13 cellular contexts compared by ENCODE assay signal in genomic region chr1:224181453-224181810, GRCh38. TPM values are rescaled to one million over a fixed set of nuclear protein-coding genes. Genes with fewer than 3 reads are reported as not detected.
DNase-seq lines count a peak whose midpoint lies in the region; ATAC-seq, FAIRE-seq and TF ChIP-seq lines count a peak whose summit lies in the region.
"Had no signal": no experiment of that assay in that cellular context is flagged by ENCODE, and none has a peak within 500 bp of the region (broad histone marks: within the 10 kb centered on the region; RNA-seq: fewer than 3 reads in every experiment).

No MANE protein-coding gene starts in this region.

- peaks cover 43% of the 10 kb centered on the region for H3K4me1 Mint-ChIP-seq in CD4-positive, alpha-beta T cell (ENCODE audit: low read depth)
- H3K4me1 Mint-ChIP-seq in IgD-negative memory B cell (peaks cover 21 to 27% (median 22%) of the 10 kb centered on the region in 3 donors), natural killer cell (peaks cover 15 to 24% of the 10 kb centered on the region in 2 donors), progenitor cell of endocrine pancreas (ENCODE audit: low read depth) (peaks cover 5% of the 10 kb centered on the region)
- H3K4me1 Mint-ChIP-seq in activated naive CD8-positive, alpha-beta T cell treated with anti-CD3 and anti-CD28 coated beads, Interleukin-2, amount 10 ng/mL, durations not matched to agents 7 days and 5 days = peaks cover 32% of the 10 kb centered on the region

- H3K27me3 ChIP-seq in CD4-positive, alpha-beta T cell (ENCODE audit: control insufficient read depth, insufficient read depth, low read length) = no peaks in the 10 kb centered on the region
- no peaks in the 10 kb centered on the region for H3K27me3 ChIP-seq in left ventricle myocardium inferior (ENCODE audit: low read depth)

- no peaks in the 10 kb centered on the region for H3K9me3 Mint-ChIP-seq in CD4-positive, alpha-beta T cell
- H3K9me3 Mint-ChIP-seq in IgD-negative memory B cell (peaks cover 0 to 1% (median 0%) of the 10 kb centered on the region in 3 donors), natural killer cell (no peaks in the 10 kb centered on the region), progenitor cell of endocrine pancreas (ENCODE audit: low read depth) (no peaks in the 10 kb centered on the region)
- no peaks in the 10 kb centered on the region for H3K9me3 Mint-ChIP-seq in activated naive CD8-positive, alpha-beta T cell treated with anti-CD3 and anti-CD28 coated beads, Interleukin-2, amount 10 ng/mL, durations not matched to agents 7 days and 5 days

- TF ChIP-seq CTCF in CD4-positive, alpha-beta T cell (IDR thresholded peaks at IDR 0.05) = no peak
- no peak for TF ChIP-seq CTCF in natural killer cell (IDR thresholded peaks at IDR 0.05)
- TF ChIP-seq CTCF in progenitor cell of endocrine pancreas (IDR thresholded peaks at IDR 0.05; ENCODE audit: unreplicated experiment) = no peak
- no peak for TF ChIP-seq CTCF in left ventricle myocardium inferior (IDR thresholded peaks at IDR 0.05; ENCODE audit: borderline replicate concordance)

- peak overlapping the region; percentile 94 for H3K27ac Mint-ChIP-seq in CD4-positive, alpha-beta T cell
- peak overlapping the region; percentile 95 to 100 (median 97) for H3K27ac Mint-ChIP-seq in IgD-negative memory B cell
- H3K27ac Mint-ChIP-seq in activated naive CD8-positive, alpha-beta T cell treated with anti-CD3 and anti-CD28 coated beads, Interleukin-2, amount 10 ng/mL, durations not matched to agents 7 days and 5 days = peak overlapping the region; percentile 98
- H3K27ac Mint-ChIP-seq in natural killer cell = peak overlapping the region in 1 of 2 donors; percentile 90
- no peak overlapping the region for H3K27ac Mint-ChIP-seq in progenitor cell of endocrine pancreas

- H3K27me3 Mint-ChIP-seq in CD4-positive, alpha-beta T cell = no peaks in the 10 kb centered on the region
- H3K27me3 Mint-ChIP-seq in IgD-negative memory B cell (no peaks in the 10 kb centered on the region), natural killer cell (ENCODE audit: low read depth in 2 of 2) (peaks cover 0 to 2% of the 10 kb centered on the region in 2 donors), progenitor cell of endocrine pancreas (peaks cover 8% of the 10 kb centered on the region)
- no peaks in the 10 kb centered on the region for H3K27me3 Mint-ChIP-seq in activated naive CD8-positive, alpha-beta T cell treated with anti-CD3 and anti-CD28 coated beads, Interleukin-2, amount 10 ng/mL, durations not matched to agents 7 days and 5 days

- intact Hi-C loops in CD4-positive, alpha-beta T cell (cut with DNase I, micrococcal nuclease) = loop anchor here in 1 of 2 experiments (5.0 to 10.0 kb wide), 2 partner anchors 251 to 347 kb away; partner anchors contain the start of gene WDR26
- intact Hi-C loops in natural killer cell (cut with micrococcal nuclease) = loop anchor here (5.0 kb wide), 1 partner anchor 64 kb away; no protein-coding TSS in a partner anchor
- intact Hi-C loops in left ventricle myocardium inferior (cut with micrococcal nuclease) = no loop called here

- H3K4me3 ChIP-seq in left ventricle myocardium inferior = no peak overlapping the region

- no peaks in the 10 kb centered on the region for H3K36me3 ChIP-seq in left ventricle myocardium inferior

- no peak overlapping the region for H3K27ac ChIP-seq in CD4-positive, alpha-beta T cell (ENCODE audit: low read depth, low read length)
- no peak overlapping the region for H3K27ac ChIP-seq in left ventricle myocardium inferior (replicated peaks)

- peaks cover 41% of the 10 kb centered on the region for H3K4me1 ChIP-seq in left ventricle myocardium inferior

- POLR2A ChIA-PET in CD4-positive, alpha-beta T cell (lab: Charles Lee) = interaction anchor here (1.2 to 5.3 kb wide), 8 partner anchors 10 to 175 kb away, joined by 3 to 80 read pairs (median 6); partner anchors contain the start of gene CNIH4
- POLR2A ChIA-PET in activated naive CD8-positive, alpha-beta T cell treated with anti-CD3 and anti-CD28 coated beads, Interleukin-2, amount 10 ng/mL, durations not matched to agents 7 days and 5 days (lab: Charles Lee) = interaction anchor here (1.8 to 4.3 kb wide), 4 partner anchors 13 to 253 kb away, joined by 4 to 58 read pairs (median 8); partner anchors contain the start of gene WDR26

- H3K9me3 ChIP-seq in CD4-positive, alpha-beta T cell (ENCODE audit: control insufficient read depth, low read length) = no peaks in the 10 kb centered on the region
- no peaks in the 10 kb centered on the region for H3K9me3 ChIP-seq in left ventricle myocardium inferior (replicated peaks)

- H3K36me3 Mint-ChIP-seq in CD4-positive, alpha-beta T cell (ENCODE audit: low read depth) = peaks cover 31% of the 10 kb centered on the region
- peaks cover 2% of the 10 kb centered on the region for H3K36me3 Mint-ChIP-seq in IgD-negative memory B cell
- H3K36me3 Mint-ChIP-seq in activated naive CD8-positive, alpha-beta T cell treated with anti-CD3 and anti-CD28 coated beads, Interleukin-2, amount 10 ng/mL, durations not matched to agents 7 days and 5 days = peaks cover 27% of the 10 kb centered on the region
- H3K36me3 Mint-ChIP-seq in natural killer cell = no peaks in the 10 kb centered on the region
- no peaks in the 10 kb centered on the region for H3K36me3 Mint-ChIP-seq in progenitor cell of endocrine pancreas (ENCODE audit: insufficient read depth)

- no peak for TF ChIP-seq POLR2A in GM12891 (IDR thresholded peaks at IDR 0.05; ENCODE audit: low read depth, low read length)

- FAIRE-seq in GM12891 (lab: Jason Lieb, UNC) = no peak
- FAIRE-seq: H54 had no signal

- peak overlapping the region; percentile 96 for H3K4me3 Mint-ChIP-seq in CD4-positive, alpha-beta T cell
- peak overlapping the region in 3 of 4 donors; percentile 88 to 92 (median 91) for H3K4me3 Mint-ChIP-seq in IgD-negative memory B cell
- H3K4me3 Mint-ChIP-seq in activated naive CD8-positive, alpha-beta T cell treated with anti-CD3 and anti-CD28 coated beads, Interleukin-2, amount 10 ng/mL, durations not matched to agents 7 days and 5 days = peak overlapping the region; percentile 81
- H3K4me3 Mint-ChIP-seq in natural killer cell = peak overlapping the region; percentile 86
- no peak overlapping the region for H3K4me3 Mint-ChIP-seq in progenitor cell of endocrine pancreas (ENCODE audit: low read depth)

- no peak for ATAC-seq in CD4-positive, alpha-beta T cell (ENCODE audit: poor library complexity)
- no peak for ATAC-seq in activated naive CD8-positive, alpha-beta T cell treated with anti-CD3 and anti-CD28 coated beads, Interleukin-2, amount 10 ng/mL, durations not matched to agents 7 days and 5 days (ENCODE audit: low read depth)
- no peak for ATAC-seq in natural killer cell
- ATAC-seq: sciatic nerve had no signal

- CTCF ChIA-PET in CD4-positive, alpha-beta T cell (lab: Charles Lee) = no interaction called here

- DNase-seq in CD4-positive, alpha-beta T cell = no peak
- DNase-seq in activated naive CD8-positive, alpha-beta T cell treated with anti-CD3 and anti-CD28 coated beads, Interleukin-2, amount 10 ng/mL, durations not matched to agents 7 days and 5 days = no peak
- no peak for DNase-seq in natural killer cell
- DNase-seq in GM12891 (ENCODE audit: insufficient read length, low spot score) = no peak
- no peak for DNase-seq in progenitor cell of endocrine pancreas (ENCODE audit: low spot score, unreplicated experiment)
- no peak for DNase-seq in left ventricle myocardium inferior
- DNase-seq: islet precursor cell, Kasumi-1, NCI-H1694, NCI-H526 had no signal

TF ChIP-seq in GM12891, 5 proteins besides CTCF, POLR2A, EP300 and RAD21:
- TF ChIP-seq TAF1 (IDR thresholded peaks at IDR 0.05; ENCODE audit: low read depth, low read length) (no peak), PAX5 (IDR thresholded peaks at IDR 0.05; ENCODE audit: insufficient read depth, low read length, severe bottlenecking) (no peak), POU2F2 (IDR thresholded peaks at IDR 0.05; ENCODE audit: low read depth, low read length) (no peak), POLR2AphosphoS5 (IDR thresholded peaks at IDR 0.05; ENCODE audit: low read depth, low read length) (no peak), SPI1 (IDR thresholded peaks at IDR 0.05; ENCODE audit: low read depth, low read length) (no peak)
TF ChIP-seq in GM12891: peak in this region for 0.

RNA-seq across cellular contexts. Expression of gene DEGS1, which starts 1.6 kb away (rescaled TPM):
- 10 to 100 TPM; 54.0 to 59.1 TPM for total RNA-seq in CD4-positive, alpha-beta T cell
- 114 TPM for polyA plus RNA-seq in IgD-negative memory B cell
- 10 to 100 TPM; 63.8 to 65.8 TPM for total RNA-seq in activated naive CD8-positive, alpha-beta T cell treated with anti-CD3 and anti-CD28 coated beads, Interleukin-2, amount 10 ng/mL, durations not matched to agents 7 days and 5 days
- total RNA-seq in natural killer cell (10 to 100 TPM; 28.6 to 29.2 (median 28.6) TPM), progenitor cell of endocrine pancreas (10.4 and 13.5 TPM in 2 replicates), left ventricle myocardium inferior (42.2 TPM)
- polyA plus RNA-seq in GM12891 (2012; ENCODE audit: low read depth, missing spikeins) = 26.3 TPM
